ENCODE assay signal across 21 cellular contexts in the genomic region with DNA sequence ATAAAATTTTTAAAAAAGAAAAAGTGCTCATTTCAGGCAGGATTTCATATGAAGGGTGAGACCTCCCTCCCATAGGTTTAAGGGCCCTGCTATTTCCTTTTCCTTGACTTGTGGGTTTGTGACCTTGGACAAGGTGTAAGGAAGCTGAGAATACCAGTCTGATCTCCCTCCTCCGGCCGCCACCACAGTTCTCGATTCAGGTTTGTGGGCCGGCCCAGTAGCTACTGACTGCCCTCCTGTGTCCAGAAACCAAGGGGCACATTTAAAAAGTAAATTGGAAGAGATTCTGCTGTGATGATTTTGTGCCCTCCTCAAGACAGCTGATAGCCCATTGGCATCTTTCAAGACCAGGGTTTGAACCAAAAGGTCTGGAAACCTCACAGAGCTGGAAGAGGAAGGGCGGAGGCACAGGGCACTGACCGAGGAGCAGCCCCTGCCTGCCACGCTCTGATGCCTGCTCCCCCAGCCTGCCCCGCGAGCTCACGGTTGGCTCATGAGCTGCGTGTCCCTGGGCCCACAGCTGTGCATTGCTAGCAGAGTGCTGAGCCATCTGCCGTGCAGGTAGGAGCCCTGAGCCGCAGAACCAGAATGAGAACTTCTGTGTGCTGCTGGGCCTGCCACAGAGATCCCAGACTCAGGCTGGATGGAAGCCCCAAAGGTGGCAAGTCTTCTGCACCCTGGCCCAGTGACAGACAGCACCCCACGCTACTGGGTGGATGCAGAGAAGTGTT.
"Had no signal": no experiment of that assay in that cellular context is flagged by ENCODE, and none has a peak within 500 bp of the region (broad histone marks: within the 10 kb centered on the region; RNA-seq: fewer than 3 reads in every experiment).

No MANE protein-coding gene starts in this region.

- H3K27ac ChIP-seq: breast epithelium, colonic mucosa, esophagus squamous epithelium, gastrocnemius medialis, neural progenitor cell, ovary, psoas muscle, tibial artery had no signal

- H3K36me3 Mint-ChIP-seq: activated naive CD8-positive, alpha-beta T cell treated with anti-CD3 and anti-CD28 coated beads for 36 hours; neural progenitor cell; T-cell had no signal

- H3K9ac ChIP-seq: neural progenitor cell had no signal

- H3K27ac Mint-ChIP-seq: activated B cell treated with CpG ODN at 0.5 μM for 24 hours; activated CD4-positive, alpha-beta T cell treated with anti-CD3 and anti-CD28 coated beads for 36 hours; activated naive CD8-positive, alpha-beta T cell treated with anti-CD3 and anti-CD28 coated beads for 36 hours; activated T-cell treated with anti-CD3 and anti-CD28 coated beads, Interleukin-2, amount 50 U/mL, for 24 hours; memory B cell; neural progenitor cell; stimulated activated naive CD8-positive, alpha-beta T cell treated with anti-CD3 and anti-CD28 coated beads, Interleukin-15, Interleukin-2, amounts not matched to agents 100 ng/mL and 50 ng/mL, for 24 hours had no signal

- H3K4me1 Mint-ChIP-seq: activated B cell treated with CpG ODN at 0.5 μM for 24 hours; activated CD4-positive, alpha-beta T cell treated with anti-CD3 and anti-CD28 coated beads for 36 hours; memory B cell had no signal

- H3K36me3 ChIP-seq: breast epithelium, colonic mucosa, esophagus squamous epithelium, gastrocnemius medialis, neural progenitor cell, ovary, tibial artery had no signal

- H3K4me3 Mint-ChIP-seq: activated B cell treated with CpG ODN at 0.5 μM for 24 hours; activated CD4-positive, alpha-beta T cell treated with anti-CD3 and anti-CD28 coated beads for 36 hours; activated naive CD8-positive, alpha-beta T cell treated with anti-CD3 and anti-CD28 coated beads for 36 hours; activated T-cell treated with anti-CD3 and anti-CD28 coated beads, Interleukin-2, amount 50 U/mL, for 24 hours; memory B cell; neural progenitor cell; stimulated activated naive CD8-positive, alpha-beta T cell treated with anti-CD3 and anti-CD28 coated beads, Interleukin-15, Interleukin-2, amounts not matched to agents 100 ng/mL and 50 ng/mL, for 24 hours; T-cell had no signal

- DNase-seq: activated B cell treated with CpG ODN at 0.5 μM for 24 hours; activated CD4-positive, alpha-beta T cell treated with anti-CD3 and anti-CD28 coated beads for 36 hours; activated CD4-positive, alpha-beta T cell treated with anti-CD3 and anti-CD28 coated beads, Interleukin-2, amount 50 U/mL, for 48 hours; activated naive CD4-positive, alpha-beta T cell treated with Interleukin-2 at 50 U/mL for 16 hours; activated naive CD8-positive, alpha-beta T cell treated with anti-CD3 and anti-CD28 coated beads for 36 hours; activated T-cell treated with anti-CD3 and anti-CD28 coated beads, Interleukin-2, amount 50 U/mL, for 24 hours; colonic mucosa; esophagus squamous epithelium; gastrocnemius medialis; hippocampal formation; mucosa of descending colon; ovary; psoas muscle; right cardiac atrium; stimulated activated CD4-positive, alpha-beta T cell treated with anti-CD3 and anti-CD28 coated beads, Interleukin-12 subunit alpha, Interleukin-12 subunit beta, amount 100 ng/mL, for 4 hours; T-cell had no signal

- H3K9me3 Mint-ChIP-seq: activated T-cell treated with anti-CD3 and anti-CD28 coated beads, Interleukin-2, amount 50 U/mL, for 24 hours had no signal

- H3K4me3 ChIP-seq: breast epithelium, colonic mucosa, esophagus squamous epithelium, gastrocnemius medialis, mucosa of descending colon, neural progenitor cell, ovary, psoas muscle, tibial artery had no signal

- H3K4me2 ChIP-seq: neural progenitor cell had no signal

- H3K27me3 ChIP-seq: colonic mucosa, gastrocnemius medialis, neural progenitor cell, ovary had no signal

- H2AFZ ChIP-seq: neural progenitor cell had no signal

- H3K9me3 ChIP-seq: breast epithelium, colonic mucosa, esophagus squamous epithelium, gastrocnemius medialis, mucosa of descending colon, ovary, psoas muscle, tibial artery had no signal

- ATAC-seq: activated CD4-positive, alpha-beta T cell treated with anti-CD3 and anti-CD28 coated beads for 36 hours; gastrocnemius medialis; mucosa of descending colon; psoas muscle; right cardiac atrium; T-cell had no signal

- H3K4me1 ChIP-seq: breast epithelium, colonic mucosa, esophagus squamous epithelium, gastrocnemius medialis, neural progenitor cell, psoas muscle, tibial artery had no signal
